Comparison of ENCODE assay signal across 34 cellular contexts in genomic region chr10:117914330-117914729, GRCh38.
"Had no signal": no experiment of that assay in that cellular context is flagged by ENCODE, and none has a peak within 500 bp of the region (broad histone marks: within the 10 kb centered on the region; RNA-seq: fewer than 3 reads in every experiment).

No MANE protein-coding gene starts in this region.

- H3K36me3 ChIP-seq: MG63 had no signal

- H3K27ac ChIP-seq: KMS-11 had no signal

- DNase-seq: Karpas-422, Kasumi-1, MG63, MM.1S, MV-4-11, NCI-H1048, NCI-H1092, NCI-H1092 treated with DMSO at 0.1 percent for 48 hours, NCI-H1105, NCI-H1105 treated with DMSO at 0.1 percent for 48 hours, NCI-H1417, NCI-H1417 treated with DMSO at 0.1 percent for 48 hours, NCI-H1436, NCI-H1436 treated with DMSO at 0.1 percent for 48 hours, NCI-H146, NCI-H1694, NCI-H1694 treated with DMSO at 0.1 percent for 48 hours, NCI-H187, NCI-H187 treated with DMSO at 0.1 percent for 48 hours, NCI-H1930, NCI-H2029, NCI-H2029 treated with DMSO at 0.1 percent for 48 hours, NCI-H2081, NCI-H2081 treated with DMSO at 0.1 percent for 48 hours, NCI-H2107, NCI-H2171, NCI-H2171 treated with DMSO at 0.1 percent for 48 hours, NCI-H2227 treated with DMSO at 0.1 percent for 48 hours, NCI-H226, NCI-H345, NCI-H446, NCI-H446 treated with DMSO at 0.1 percent for 48 hours, NCI-H510A had no signal

- H3K9me3 ChIP-seq: MG63 had no signal

- H3K4me3 ChIP-seq: MG63 had no signal

- H3K9ac ChIP-seq: KMS-11 had no signal

- H3K4me2 ChIP-seq: KMS-11 had no signal
